ENCODE assay signal across 11 cellular contexts in genomic region chr1:198176179-198176578, GRCh38. TPM values are rescaled to one million over a fixed set of nuclear protein-coding genes. Genes with fewer than 3 reads are reported as not detected.
A peak's percentile ranks its signal among the peaks of the same experiment; 100 is the strongest.
DNase-seq lines count a peak whose midpoint lies in the region; ATAC-seq and TF ChIP-seq lines count a peak whose summit lies in the region.
"Had no signal": no experiment of that assay in that cellular context is flagged by ENCODE, and none has a peak within 500 bp of the region (broad histone marks: within the 10 kb centered on the region; RNA-seq: fewer than 3 reads in every experiment).

No MANE protein-coding gene starts in this region.

- no peaks in the 10 kb centered on the region for H3K36me3 ChIP-seq in brain microvascular endothelial cell (replicated peaks)
- no peaks in the 10 kb centered on the region for H3K36me3 ChIP-seq in upper lobe of right lung

- H3K4me1 ChIP-seq in upper lobe of right lung, result peaks cover 68% of the 10 kb centered on the region

- H3K4me3 Mint-ChIP-seq in activated naive CD4-positive, alpha-beta T cell treated with anti-CD3 and anti-CD28 coated beads, Interleukin-2, amount 10 ng/mL, durations not matched to agents 7 days and 5 days, result peak overlapping the region; percentile 4
- H3K4me3 Mint-ChIP-seq: neural crest cell had no signal

- peak overlapping the region; percentile 69 for H3K27ac Mint-ChIP-seq in activated naive CD4-positive, alpha-beta T cell treated with anti-CD3 and anti-CD28 coated beads, Interleukin-2, amount 10 ng/mL, durations not matched to agents 7 days and 5 days

- peak overlapping the region; percentile 65 for H3K27ac ChIP-seq in brain microvascular endothelial cell
- peak overlapping the region; percentile 37 for H3K27ac ChIP-seq in upper lobe of right lung

- CTCF ChIA-PET in activated naive CD4-positive, alpha-beta T cell treated with anti-CD3 and anti-CD28 coated beads, Interleukin-2, amount 10 ng/mL, durations not matched to agents 7 days and 5 days (lab: Charles Lee), result interaction anchor here (1.1 kb wide), 1 partner anchor 8 kb away, joined by 4 read pairs; no protein-coding TSS in a partner anchor

- ATAC-seq in HG03159 (IDR thresholded peaks at IDR 0.05; ENCODE audit: unreplicated experiment), result peak; percentile 24
- peak; percentile 45 for ATAC-seq in upper lobe of right lung
- ATAC-seq in esophagus mucosa, result no peak
- no peak for ATAC-seq in GM21576 (IDR thresholded peaks at IDR 0.05; ENCODE audit: unreplicated experiment)

- H3K4me3 ChIP-seq in brain microvascular endothelial cell (ENCODE audit: low read depth, low read length) (no peak overlapping the region), upper lobe of right lung (no peak overlapping the region)

- TF ChIP-seq CTCF in brain microvascular endothelial cell (IDR thresholded peaks at IDR 0.05; ENCODE audit: low read depth, low read length, missing control alignments) (no peak), upper lobe of right lung (IDR thresholded peaks at IDR 0.05) (no peak)

- DNase-seq in activated naive CD4-positive, alpha-beta T cell treated with anti-CD3 and anti-CD28 coated beads, Interleukin-2, amount 10 ng/mL, durations not matched to agents 7 days and 5 days, result no peak
- DNase-seq in activated naive CD4-positive, alpha-beta T cell treated with anti-CD3 and anti-CD28 coated beads, Interleukin-2, amount 50 U/mL, for 16 hours, result no peak
- DNase-seq in brain microvascular endothelial cell (no peak), upper lobe of right lung (no peak), HK-2 (ENCODE audit: unreplicated experiment) (no peak)
- DNase-seq: NCI-H1092 treated with DMSO at 0.1 percent for 48 hours; NK-92 treated with Interleukin-12 subunit alpha and Interleukin-12 subunit beta, amount 100 ng/mL, for 24 hours had no signal

- H3K36me3 Mint-ChIP-seq in activated naive CD4-positive, alpha-beta T cell treated with anti-CD3 and anti-CD28 coated beads, Interleukin-2, amount 10 ng/mL, durations not matched to agents 7 days and 5 days, result no peaks in the 10 kb centered on the region

- H3K4me1 Mint-ChIP-seq in activated naive CD4-positive, alpha-beta T cell treated with anti-CD3 and anti-CD28 coated beads, Interleukin-2, amount 10 ng/mL, durations not matched to agents 7 days and 5 days, result peaks cover 85% of the 10 kb centered on the region
- H3K4me1 Mint-ChIP-seq: neural crest cell had no signal

- H3K27me3 ChIP-seq in brain microvascular endothelial cell (replicated peaks) (no peaks in the 10 kb centered on the region), upper lobe of right lung (no peaks in the 10 kb centered on the region)

- H3K9me3 ChIP-seq in upper lobe of right lung, result no peaks in the 10 kb centered on the region

- in situ Hi-C loops in brain microvascular endothelial cell (cut with HindIII; ENCODE audit: low pct_ligation_motif_present, low sequenced_read_pairs), result no loop called here

- H3K27me3 Mint-ChIP-seq in activated naive CD4-positive, alpha-beta T cell treated with anti-CD3 and anti-CD28 coated beads, Interleukin-2, amount 10 ng/mL, durations not matched to agents 7 days and 5 days, result no peaks in the 10 kb centered on the region

- no peaks in the 10 kb centered on the region for H3K9me3 Mint-ChIP-seq in activated naive CD4-positive, alpha-beta T cell treated with anti-CD3 and anti-CD28 coated beads, Interleukin-2, amount 10 ng/mL, durations not matched to agents 7 days and 5 days
- H3K9me3 Mint-ChIP-seq: neural crest cell had no signal

- intact Hi-C loops in upper lobe of right lung (cut with DNase I), result no loop called here

RNA-seq across cellular contexts. Expression of gene NEK7, which starts 19.4 kb away (rescaled TPM):
- total RNA-seq in upper lobe of right lung (96.9 TPM), esophagus mucosa (29.9 TPM)

Comparison
In these comparisons a context has a peak if more than half of its experiments do, and no peak if none do; other contexts are left out.
1. ATAC-seq: peak in HG03159 (single experiment) and upper lobe of right lung (single experiment); none in esophagus mucosa (single experiment) and GM21576 (single experiment).